Comparison of ENCODE assay signal across 9 cellular contexts in genomic region chr9:34578241-34579096, GRCh38. TPM values are rescaled to one million over a fixed set of nuclear protein-coding genes. Genes with fewer than 3 reads are reported as not detected.
DNase-seq lines count a peak whose midpoint lies in the region; ATAC-seq and TF ChIP-seq lines count a peak whose summit lies in the region.
"Had no signal": no experiment of that assay in that cellular context is flagged by ENCODE, and none has a peak within 500 bp of the region (broad histone marks: within the 10 kb centered on the region; RNA-seq: fewer than 3 reads in every experiment).

No MANE protein-coding gene starts in this region.

- intact Hi-C loops in prostate gland (cut with DNase I) = no loop called here

- ATAC-seq in GM18520 (IDR thresholded peaks at IDR 0.05; ENCODE audit: unreplicated experiment) (no peak), GM18861 (IDR thresholded peaks at IDR 0.05; ENCODE audit: unreplicated experiment) (no peak)

- WGBS in prostate gland = 31% methylated on average over 28 of the region's 28 CpGs

- H3K4me1 ChIP-seq in prostate gland (replicated peaks) = no peaks in the 10 kb centered on the region

- DNase-seq in ELR (ENCODE audit: low read depth) = peak; percentile 49
- DNase-seq in SK-N-DZ (ENCODE audit: low spot score) = peak; percentile 77
- peak; percentile 79 for DNase-seq in glutamatergic neuron
- no peak for DNase-seq in prostate gland (ENCODE audit: low spot score)
- no peak for DNase-seq in NCI-H2196 (lab: John Stamatoyannopoulos, UW; ENCODE audit: unreplicated experiment)
- no peak for DNase-seq in RKO (ENCODE audit: low spot score)
- DNase-seq: NCI-H2081 treated with DMSO at 0.1 percent for 48 hours had no signal

- TF ChIP-seq CTCF in glutamatergic neuron (IDR thresholded peaks at IDR 0.05; ENCODE audit: partially characterized antibody, unreplicated experiment) (no peak), prostate gland (IDR thresholded peaks at IDR 0.05) (no peak)

- H3K27me3 ChIP-seq in prostate gland (replicated peaks; ENCODE audit: insufficient read depth) = peaks cover 4% of the 10 kb centered on the region

- no peak for TF ChIP-seq POLR2A in prostate gland (IDR thresholded peaks at IDR 0.05)

- peak overlapping the region; percentile 17 to 24 for H3K4me3 ChIP-seq in prostate gland

- H3K27ac Mint-ChIP-seq in glutamatergic neuron (ENCODE audit: unreplicated experiment) = peak overlapping the region; percentile 91

- peak overlapping the region in 1 of 2 donors; percentile 1 for H3K27ac ChIP-seq in prostate gland

- peaks cover 12% of the 10 kb centered on the region for H3K9me3 Mint-ChIP-seq in glutamatergic neuron (ENCODE audit: unreplicated experiment)

- H3K4me3 Mint-ChIP-seq in glutamatergic neuron (ENCODE audit: unreplicated experiment) = peak overlapping the region; percentile 79

- peaks cover 61% of the 10 kb centered on the region for H3K4me1 Mint-ChIP-seq in glutamatergic neuron (ENCODE audit: low read depth, unreplicated experiment)

- peaks cover 4% of the 10 kb centered on the region for H3K36me3 Mint-ChIP-seq in glutamatergic neuron (ENCODE audit: unreplicated experiment)

- peaks cover 24% of the 10 kb centered on the region for H3K27me3 Mint-ChIP-seq in glutamatergic neuron (ENCODE audit: unreplicated experiment)

- H3K36me3 ChIP-seq in prostate gland = no peaks in the 10 kb centered on the region

- no peaks in the 10 kb centered on the region for H3K9me3 ChIP-seq in prostate gland

RNA-seq across cellular contexts. Expression of gene CNTFR, which starts 11.1 kb away (rescaled TPM):
- 85.6 and 98.3 TPM in 2 replicates for polyA plus RNA-seq in SK-N-DZ (2014; cell fraction: cytosol; rRNA removed)
- 45.4 and 60.6 TPM in 2 replicates for polyA plus RNA-seq in SK-N-DZ (2014; cell fraction: nucleus; rRNA removed)
- 170 TPM for total RNA-seq in glutamatergic neuron (ENCODE audit: unreplicated experiment)
- total RNA-seq in prostate gland = 10 to 100 TPM in 1 of 2 donors, 1 to 10 TPM in 1; 2.7 to 13.3 TPM

RNA-seq across cellular contexts. Expression of gene RPP25L, which starts 33.4 kb away (rescaled TPM):
- polyA plus RNA-seq in SK-N-DZ (2014; cell fraction: cytosol; rRNA removed) = 31.2 and 38.8 TPM in 2 replicates
- 21.2 and 32.3 TPM in 2 replicates for polyA plus RNA-seq in SK-N-DZ (2014; cell fraction: nucleus; rRNA removed)
- total RNA-seq in glutamatergic neuron (ENCODE audit: unreplicated experiment) (12.6 TPM), prostate gland (10 to 100 TPM; 52.1 to 53.2 TPM)

RNA-seq across cellular contexts. Expression of gene DCTN3, which starts 41.8 kb away (rescaled TPM):
- polyA plus RNA-seq in SK-N-DZ (2014; cell fraction: cytosol; rRNA removed) = 57.8 and 72.5 TPM in 2 replicates
- 49.2 and 57.7 TPM in 2 replicates for polyA plus RNA-seq in SK-N-DZ (2014; cell fraction: nucleus; rRNA removed)
- total RNA-seq in glutamatergic neuron (ENCODE audit: unreplicated experiment) (119 TPM), prostate gland (100 to 1,000 TPM in 1 of 2 donors, 10 to 100 TPM in 1; 73.8 to 112 TPM)

RNA-seq across cellular contexts. Expression of gene ARID3C, which starts 50.4 kb away (rescaled TPM):
- 0.25 TPM in 1 of 2 replicates, not detected in the other for polyA plus RNA-seq in SK-N-DZ (2014; cell fraction: cytosol; rRNA removed)
- 0.15 TPM in 1 of 2 replicates, not detected in the other for polyA plus RNA-seq in SK-N-DZ (2014; cell fraction: nucleus; rRNA removed)
- total RNA-seq in glutamatergic neuron (ENCODE audit: unreplicated experiment) (not detected), prostate gland (1 to 10 TPM in 1 of 2 donors, not detected in 1; 1.1 TPM)

RNA-seq across cellular contexts. Expression of gene ENHO, which starts 55.7 kb away (rescaled TPM):
- 50.2 and 61.0 TPM in 2 replicates for polyA plus RNA-seq in SK-N-DZ (2014; cell fraction: cytosol; rRNA removed)
- 21.5 and 35.3 TPM in 2 replicates for polyA plus RNA-seq in SK-N-DZ (2014; cell fraction: nucleus; rRNA removed)
- total RNA-seq in glutamatergic neuron (ENCODE audit: unreplicated experiment) (11.5 TPM), prostate gland (10 to 100 TPM; 20.9 to 28.2 TPM)

Comparison
In these comparisons a context has a peak if more than half of its experiments do, and no peak if none do; other contexts are left out.
1. DNase-seq: peak in ELR (single experiment), SK-N-DZ (single experiment) and glutamatergic neuron (single experiment); none in prostate gland (single experiment), NCI-H2196 (single experiment) and RKO (single experiment).
2. RNA of gene CNTFR, which starts 11.1 kb away (total RNA-seq): 170 TPM in glutamatergic neuron (single experiment); 2.7 to 13.3 TPM in prostate gland; every median in the first group is over 10 times any median in the second.